Comparison of ENCODE assay signal across 6 cellular contexts in the genomic region with DNA sequence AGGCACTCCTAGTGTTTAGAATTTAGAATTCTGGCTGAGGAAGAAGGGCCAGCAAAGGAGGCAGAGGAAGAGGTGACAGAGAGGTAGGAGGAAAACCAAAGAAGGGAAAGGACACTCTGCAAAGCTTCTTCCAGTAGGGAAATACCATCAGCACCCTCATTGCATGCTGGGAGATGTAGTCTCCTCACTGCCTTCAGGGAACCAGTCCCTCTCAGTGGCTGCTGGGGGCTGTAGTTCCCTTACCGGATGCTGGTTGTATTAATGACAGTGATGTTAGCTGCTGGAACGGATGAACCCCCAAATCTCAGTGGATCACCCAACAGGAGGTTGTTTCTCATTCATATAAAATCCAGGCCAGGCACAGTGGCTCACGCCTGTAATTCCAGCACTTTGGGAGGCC. TPM values are rescaled to one million over a fixed set of nuclear protein-coding genes. Genes with fewer than 3 reads are reported as not detected.
A peak's percentile ranks its signal among the peaks of the same experiment; 100 is the strongest.
DNase-seq lines count a peak whose midpoint lies in the region; ATAC-seq and TF ChIP-seq lines count a peak whose summit lies in the region.

No MANE protein-coding gene starts in this region.

- no peak for TF ChIP-seq CTCF in fibroblast of mammary gland (conservative IDR thresholded peaks at IDR 0.05; ENCODE audit: control insufficient read depth, insufficient read depth, low read depth, low read length)

- no peak for ATAC-seq in HG02571 (IDR thresholded peaks at IDR 0.05; ENCODE audit: unreplicated experiment)

- no peak overlapping the region for H3K4me3 ChIP-seq in fibroblast of mammary gland (ENCODE audit: control insufficient read depth, low read depth, low read length)

- TF ChIP-seq POLR2A in Raji (IDR thresholded peaks at IDR 0.05; ENCODE audit: insufficient read depth, low read depth, low read length): peak; percentile 39; the same call in 1 of the 2 replicates

- DNase-seq in COLO829 (ENCODE audit: low spot score) (peak; percentile 44), H4 (ENCODE audit: low spot score) (peak; percentile 68), fibroblast of mammary gland (ENCODE audit: low read depth) (peak; percentile 61), superior temporal gyrus (ENCODE audit: extremely low spot score) (peak; percentile 72)

RNA-seq across cellular contexts. Expression of gene GRIN2D, which starts 10.1 kb away (rescaled TPM):
- total RNA-seq in H4 (2014; rRNA removed; shearing (Covaris generic)): not detected in 2 replicates

RNA-seq across cellular contexts. Expression of gene KDELR1, which starts 12.3 kb away (rescaled TPM):
- 127 and 219 TPM in 2 replicates for total RNA-seq in H4 (2014; rRNA removed; shearing (Covaris generic))

RNA-seq across cellular contexts. Expression of gene SYNGR4, which starts 39.4 kb away (rescaled TPM):
- total RNA-seq in H4 (2014; rRNA removed; shearing (Covaris generic)): 0.35 TPM in 1 of 2 replicates, not detected in the other

RNA-seq across cellular contexts. Expression of gene TMEM143, which starts 39.9 kb away (rescaled TPM):
- 3.3 and 3.6 TPM in 2 replicates for total RNA-seq in H4 (2014; rRNA removed; shearing (Covaris generic))

RNA-seq across cellular contexts. Expression of gene GRWD1, which starts 42.2 kb away (rescaled TPM):
- total RNA-seq in H4 (2014; rRNA removed; shearing (Covaris generic)): 54.8 and 65.5 TPM in 2 replicates
